In genomic region chr1:36924282-36924791, GRCh38 we compare ENCODE assay signal across 8 cellular contexts.
A peak's percentile ranks its signal among the peaks of the same experiment; 100 is the strongest.
DNase-seq lines count a peak whose midpoint lies in the region; ATAC-seq and TF ChIP-seq lines count a peak whose summit lies in the region.

No MANE protein-coding gene starts in this region.

- H3K27me3 Mint-ChIP-seq in activated T-helper 1 cell treated with anti-CD3 and anti-CD28 coated beads, Interleukin-12 subunit alpha, Interleukin-12 subunit beta, Interleukin-2, Interleukin-4 antibody, amounts not matched to agents 30 ng/mL and 10 ng/mL and 1 ng/mL, durations not matched to agents 14 hours and 24 hours and 36 hours (ENCODE audit: insufficient read depth), result peaks cover 2% of the 10 kb centered on the region

- no peak overlapping the region for H3K27ac Mint-ChIP-seq in activated T-helper 1 cell treated with anti-CD3 and anti-CD28 coated beads, Interleukin-12 subunit alpha, Interleukin-12 subunit beta, Interleukin-2, Interleukin-4 antibody, amounts not matched to agents 30 ng/mL and 10 ng/mL and 1 ng/mL, durations not matched to agents 14 hours and 24 hours and 36 hours

- H3K4me1 Mint-ChIP-seq in activated T-helper 1 cell treated with anti-CD3 and anti-CD28 coated beads, Interleukin-12 subunit alpha, Interleukin-12 subunit beta, Interleukin-2, Interleukin-4 antibody, amounts not matched to agents 30 ng/mL and 10 ng/mL and 1 ng/mL, durations not matched to agents 14 hours and 24 hours and 36 hours (ENCODE audit: low read depth), result no peaks in the 10 kb centered on the region

- H3K36me3 Mint-ChIP-seq in activated T-helper 1 cell treated with anti-CD3 and anti-CD28 coated beads, Interleukin-12 subunit alpha, Interleukin-12 subunit beta, Interleukin-2, Interleukin-4 antibody, amounts not matched to agents 30 ng/mL and 10 ng/mL and 1 ng/mL, durations not matched to agents 14 hours and 24 hours and 36 hours (ENCODE audit: low read depth), result no peaks in the 10 kb centered on the region

- TF ChIP-seq CTCF in coronary artery (IDR thresholded peaks at IDR 0.05), result no peak

- H3K4me3 Mint-ChIP-seq in activated T-helper 1 cell treated with anti-CD3 and anti-CD28 coated beads, Interleukin-12 subunit alpha, Interleukin-12 subunit beta, Interleukin-2, Interleukin-4 antibody, amounts not matched to agents 30 ng/mL and 10 ng/mL and 1 ng/mL, durations not matched to agents 14 hours and 24 hours and 36 hours, result no peak overlapping the region

- no peak overlapping the region for H3K27ac ChIP-seq in coronary artery

- DNase-seq in NCI-H1436 (lab: John Stamatoyannopoulos, UW) (peak; percentile 68), NCI-H1436 treated with DMSO at 0.1 percent for 48 hours (lab: John Stamatoyannopoulos, UW) (no peak), NCI-H1092 treated with DMSO at 0.1 percent for 48 hours (lab: John Stamatoyannopoulos, UW) (peak; percentile 68), hippocampal formation (lab: John Stamatoyannopoulos, UW) (peak; percentile 14 to 19), coronary artery (ENCODE audit: low spot score) (no peak)
- peak; percentile 31 for DNase-seq in activated T-helper 1 cell treated with anti-CD3 and anti-CD28 coated beads, Interleukin-12 subunit alpha, Interleukin-12 subunit beta, Interleukin-2, Interleukin-4 antibody, amounts not matched to agents 30 ng/mL and 10 ng/mL and 1 ng/mL, durations not matched to agents 14 hours and 24 hours and 36 hours (ENCODE audit: low spot score)
- DNase-seq in stimulated activated CD4-positive, alpha-beta T cell treated with anti-CD3 and anti-CD28 coated beads, Interleukin-1b, Interleukin-23, amount 100 ng/mL, for 48 hours, result peak; percentile 12

- no peaks in the 10 kb centered on the region for H3K9me3 Mint-ChIP-seq in activated T-helper 1 cell treated with anti-CD3 and anti-CD28 coated beads, Interleukin-12 subunit alpha, Interleukin-12 subunit beta, Interleukin-2, Interleukin-4 antibody, amounts not matched to agents 30 ng/mL and 10 ng/mL and 1 ng/mL, durations not matched to agents 14 hours and 24 hours and 36 hours

- intact Hi-C loops in activated T-helper 1 cell treated with anti-CD3 and anti-CD28 coated beads, Interleukin-12 subunit alpha, Interleukin-12 subunit beta, Interleukin-2, Interleukin-4 antibody, amounts not matched to agents 30 ng/mL and 10 ng/mL and 1 ng/mL, durations not matched to agents 14 hours and 24 hours and 36 hours (cut with micrococcal nuclease), result no loop called here

- no peak for ATAC-seq in HG03095 (IDR thresholded peaks at IDR 0.05; ENCODE audit: unreplicated experiment)

- no peak overlapping the region for H3K4me3 ChIP-seq in coronary artery

Comparison
In these comparisons a context has a peak if more than half of its experiments do, and no peak if none do; other contexts are left out.
1. DNase-seq: peak in NCI-H1436 (single experiment), NCI-H1092 treated with DMSO at 0.1 percent for 48 hours (single experiment), activated T-helper 1 cell treated with anti-CD3 and anti-CD28 coated beads, Interleukin-12 subunit alpha, Interleukin-12 subunit beta, Interleukin-2, Interleukin-4 antibody, amounts not matched to agents 30 ng/mL and 10 ng/mL and 1 ng/mL, durations not matched to agents 14 hours and 24 hours and 36 hours (single experiment), hippocampal formation (2 of 2) and stimulated activated CD4-positive, alpha-beta T cell treated with anti-CD3 and anti-CD28 coated beads, Interleukin-1b, Interleukin-23, amount 100 ng/mL, for 48 hours (single experiment); none in NCI-H1436 treated with DMSO at 0.1 percent for 48 hours (single experiment) and coronary artery (single experiment).